ENCODE assay signal across 26 cellular contexts in genomic region chr20:64277571-64278318, GRCh38. TPM values are rescaled to one million over a fixed set of nuclear protein-coding genes. Genes with fewer than 3 reads are reported as not detected.
DNase-seq lines count a peak whose midpoint lies in the region; ATAC-seq, FAIRE-seq and TF ChIP-seq lines count a peak whose summit lies in the region.
"Had no signal": no experiment of that assay in that cellular context is flagged by ENCODE, and none has a peak within 500 bp of the region (broad histone marks: within the 10 kb centered on the region; RNA-seq: fewer than 3 reads in every experiment).

No MANE protein-coding gene starts in this region.

- no peak overlapping the region for H3K4me2 ChIP-seq in HepG2 (ENCODE audit: low read depth, low read length)
- H3K4me2 ChIP-seq: BLaER1 had no signal

- H3K36me3 ChIP-seq in HepG2 (replicated peaks in 1 of 2; ENCODE audit: control insufficient read depth in 1 of 2, insufficient read depth in 2 of 2, low read length in 2 of 2) (peaks cover 6 to 18% of the 10 kb centered on the region in 2 experiments; a peak in 4 of 5 replicates), right lobe of liver (peaks cover 0 to 12% (median 0%) of the 10 kb centered on the region in 4 donors)
- H3K36me3 ChIP-seq: MG63 had no signal

- H3K4me3 Mint-ChIP-seq in natural killer cell: no peak overlapping the region
- no peak overlapping the region for H3K4me3 Mint-ChIP-seq in activated naive CD4-positive, alpha-beta T cell treated with anti-CD3 and anti-CD28 coated beads for 36 hours
- H3K4me3 Mint-ChIP-seq: CD4-positive, CD25-positive, alpha-beta regulatory T cell had no signal

- peak overlapping the region in 1 of 2 donors; percentile 4 for H3K27ac Mint-ChIP-seq in natural killer cell
- H3K27ac Mint-ChIP-seq in activated naive CD4-positive, alpha-beta T cell treated with anti-CD3 and anti-CD28 coated beads for 36 hours: no peak overlapping the region
- H3K27ac Mint-ChIP-seq: CD4-positive, CD25-positive, alpha-beta regulatory T cell had no signal

- POLR2A ChIA-PET in HepG2 (lab: Yijun Ruan, JAX): interaction anchor here (0.9 kb wide), 1 partner anchor 23 kb away, joined by 3 read pairs; no protein-coding TSS in a partner anchor

- H3K4me1 ChIP-seq in HepG2 (ENCODE audit: insufficient read depth, low read length) (no peaks in the 10 kb centered on the region), right lobe of liver (no peaks in the 10 kb centered on the region)

- TF ChIP-seq CTCF in HepG2 (CRISPR knock-in tag; IDR thresholded peaks at IDR 0.05): no peak
- no peak for TF ChIP-seq CTCF in right lobe of liver (IDR thresholded peaks at IDR 0.05)
- TF ChIP-seq CTCF in natural killer cell (IDR thresholded peaks at IDR 0.05): no peak
- TF ChIP-seq CTCF in GM13976 (IDR thresholded peaks at IDR 0.05; ENCODE audit: borderline replicate concordance, control extremely low read depth, extremely low read depth, insufficient read depth, missing control alignments): no peak

- H3K27ac ChIP-seq in HepG2 (ENCODE audit: extremely low read length, insufficient read depth, low read length): no peak overlapping the region
- H3K27ac ChIP-seq in right lobe of liver: no peak overlapping the region
- H3K27ac ChIP-seq: BLaER1, HL-60, RWPE1 had no signal

- H3K4me3 ChIP-seq in HepG2 (replicated peaks in 1 of 3; ENCODE audit: insufficient read depth in 1 of 3, low read depth in 2 of 3, low read length in 3 of 3) (no peak overlapping the region), right lobe of liver (no peak overlapping the region)
- H3K4me3 ChIP-seq: BLaER1, K562, MG63 had no signal

- H3K27me3 ChIP-seq in HepG2 (ENCODE audit: control insufficient read depth in 1 of 2, insufficient read depth in 2 of 2, low read length in 2 of 2): no peaks in the 10 kb centered on the region
- H3K27me3 ChIP-seq in right lobe of liver: no peaks in the 10 kb centered on the region
- H3K27me3 ChIP-seq: BLaER1, MG63 had no signal

- CTCF ChIA-PET in HepG2 (lab: Yijun Ruan, JAX; ENCODE audit: low intra/inter-chr PET ratio, low total read pairs): interaction anchor here (1.5 kb wide), 1 partner anchor 8 kb away, joined by 3 read pairs; no protein-coding TSS in a partner anchor
- CTCF ChIA-PET in activated naive CD4-positive, alpha-beta T cell treated with anti-CD3 and anti-CD28 coated beads for 36 hours (lab: Charles Lee): no interaction called here

- H3K27me3 Mint-ChIP-seq in natural killer cell (ENCODE audit: low read depth in 2 of 2): no peaks in the 10 kb centered on the region
- no peaks in the 10 kb centered on the region for H3K27me3 Mint-ChIP-seq in activated naive CD4-positive, alpha-beta T cell treated with anti-CD3 and anti-CD28 coated beads for 36 hours (ENCODE audit: low read depth)
- H3K27me3 Mint-ChIP-seq: CD4-positive, CD25-positive, alpha-beta regulatory T cell had no signal

- FAIRE-seq in HepG2 (lab: Jason Lieb, UNC): no peak
- FAIRE-seq: A204.1, GM18507, H54, K562 had no signal

- H3K9me3 ChIP-seq in HepG2 (ENCODE audit: low read length): no peaks in the 10 kb centered on the region
- H3K9me3 ChIP-seq in right lobe of liver: no peaks in the 10 kb centered on the region
- H3K9me3 ChIP-seq: BLaER1, MG63 had no signal

- intact Hi-C loops in HepG2 (cut with micrococcal nuclease; ENCODE audit: unreplicated experiment) (no loop called here), right lobe of liver (cut with DNase I) (no loop called here), natural killer cell (cut with micrococcal nuclease) (no loop called here)
- intact Hi-C loops in activated naive CD4-positive, alpha-beta T cell treated with anti-CD3 and anti-CD28 coated beads for 36 hours (cut with micrococcal nuclease): no loop called here

- no TSS peak for BruUV-seq in HepG2 (replicated peaks; lab: Mats Ljungman, UMichigan)

- DNase-seq in HepG2 (ENCODE audit: low spot score) (no peak), right lobe of liver (no peak), RPMI7951 (ENCODE audit: low read depth) (peak; percentile 47), natural killer cell (no peak), GM13976 (ENCODE audit: low spot score) (no peak), OCI-M1 (lab: John Stamatoyannopoulos, UW) (no peak), NCI-H526 (lab: John Stamatoyannopoulos, UW) (no peak)
- no peak for DNase-seq in activated naive CD4-positive, alpha-beta T cell treated with anti-CD3 and anti-CD28 coated beads for 36 hours
- DNase-seq: CD4-positive, CD25-positive, alpha-beta regulatory T cell; Kasumi-1; MG63; NCI-H1092 treated with DMSO at 0.1 percent for 48 hours; NCI-H1436; NCI-H187 treated with DMSO at 0.1 percent for 48 hours; NCI-H2171 treated with DMSO at 0.1 percent for 48 hours; NCI-H524; NCI-H774; NK-92 treated with Interleukin-12 subunit alpha and Interleukin-12 subunit beta, amount 100 ng/mL, for 24 hours; SHP77 had no signal

- H2AFZ ChIP-seq in HepG2 (ENCODE audit: low read length): no peak overlapping the region

- H3K79me2 ChIP-seq in HepG2 (ENCODE audit: insufficient read depth, low read length): no peaks in the 10 kb centered on the region

- peaks cover 14 to 37% of the 10 kb centered on the region in 2 donors for H3K4me1 Mint-ChIP-seq in natural killer cell
- peaks cover 7% of the 10 kb centered on the region for H3K4me1 Mint-ChIP-seq in activated naive CD4-positive, alpha-beta T cell treated with anti-CD3 and anti-CD28 coated beads for 36 hours (ENCODE audit: low read depth)

- no peaks in the 10 kb centered on the region for H4K20me1 ChIP-seq in HepG2 (ENCODE audit: insufficient read depth, low read length)

- no peaks in the 10 kb centered on the region for H3K9me3 Mint-ChIP-seq in natural killer cell
- no peaks in the 10 kb centered on the region for H3K9me3 Mint-ChIP-seq in activated naive CD4-positive, alpha-beta T cell treated with anti-CD3 and anti-CD28 coated beads for 36 hours
- H3K9me3 Mint-ChIP-seq: CD4-positive, CD25-positive, alpha-beta regulatory T cell had no signal

- TF ChIP-seq EP300 in HepG2 (IDR thresholded peaks at IDR 0.05; ENCODE audit: low read depth in 2 of 2, low read length in 2 of 2): no peak
- TF ChIP-seq EP300 in HepG2 (CRISPR knock-in tag; IDR thresholded peaks at IDR 0.05; ENCODE audit: borderline replicate concordance): no peak

- in situ Hi-C loops in HepG2 (cut with HindIII; ENCODE audit: extremely low pct_ligation_motif_present, low pct_unique_long_range_greater_than_20kb): no loop called here
- in situ Hi-C loops in GM13976 (cut with MboI; ENCODE audit: low sequenced_read_pairs, unreplicated experiment): no loop called here

- ATAC-seq in HepG2: peak; percentile 48
- ATAC-seq in right lobe of liver: no peak
- ATAC-seq in natural killer cell: peak in 2 of 3 donors; percentile 18 to 48

- no peak for TF ChIP-seq RAD21 in HepG2 (CRISPR knock-in tag; IDR thresholded peaks at IDR 0.05)

- no peaks in the 10 kb centered on the region for H3K36me3 Mint-ChIP-seq in natural killer cell
- peaks cover 10% of the 10 kb centered on the region for H3K36me3 Mint-ChIP-seq in activated naive CD4-positive, alpha-beta T cell treated with anti-CD3 and anti-CD28 coated beads for 36 hours (ENCODE audit: low read depth)

- H3K9ac ChIP-seq in HepG2 (ENCODE audit: insufficient read depth, low read depth, low read length): no peak overlapping the region
- H3K9ac ChIP-seq: BLaER1 had no signal

- 69% methylated on average over 10 of the region's 10 CpGs for WGBS in HepG2 (ENCODE audit: low lambda C conversion rate)
- WGBS in right lobe of liver (ENCODE audit: insufficient coverage, low coverage, low lambda C conversion rate, missing lambda C conversion rate): 73% methylated on average over 7 of the region's 10 CpGs

- TF ChIP-seq POLR2A in HepG2 (IDR thresholded peaks at IDR 0.05; ENCODE audit: insufficient read depth in 1 of 2, low read depth in 2 of 2, low read length in 2 of 2) (0 out of 4 replicates have a peak, but pooled peaks of 1 of the 2 experiments have one; percentile 8), right lobe of liver (IDR thresholded peaks at IDR 0.05) (no peak)

TF ChIP-seq in HepG2, 621 proteins besides CTCF, POLR2A, EP300 and RAD21 (continues in another document):
- TF ChIP-seq RBM22 (optimal IDR thresholded peaks at IDR 0.05; ENCODE audit: low read length): peak; percentile 41
- TF ChIP-seq HNRNPL (IDR thresholded peaks at IDR 0.05; ENCODE audit: low read depth, low read length): 0 out of 2 replicates have a peak, but pooled peaks have one; percentile 39
- TF ChIP-seq CEBPG (CRISPR knock-in tag; IDR thresholded peaks at IDR 0.05): no peak

RNA-seq across cellular contexts. Expression of gene PCMTD2, which starts 22.2 kb away (rescaled TPM):
- total RNA-seq in HepG2 (2016; rRNA removed; fragmentation: Illumina TruSeq; extraction: Trizol) (47.0 and 50.5 TPM in 2 replicates), right lobe of liver (10 to 100 TPM; 24.5 to 39.7 (median 28.6) TPM), natural killer cell (10 to 100 TPM; 63.8 to 100.0 (median 65.6) TPM)
- 5.3 and 6.4 TPM in 2 replicates for total RNA-seq in HepG2 (2016; cell fraction: cytosol; rRNA removed; fragmentation: Illumina TruSeq; extraction: Trizol; ENCODE audit: low read depth)
- total RNA-seq in HepG2 (2016; cell fraction: insoluble cytoplasmic fraction; rRNA removed; fragmentation: Illumina TruSeq; extraction: Trizol): 44.0 and 57.6 TPM in 2 replicates
- 23.6 and 27.0 TPM in 2 replicates for total RNA-seq in HepG2 (2016; cell fraction: membrane; rRNA removed; fragmentation: Illumina TruSeq; extraction: Trizol)
- 52.1 and 60.5 TPM in 2 replicates for total RNA-seq in HepG2 (2016; cell fraction: nucleus; rRNA removed; fragmentation: Illumina TruSeq; extraction: Trizol)
- polyA plus RNA-seq in HepG2 (2011; rRNA removed): 66.3 and 76.9 TPM in 2 replicates
- 40.5 and 52.8 TPM in 2 replicates for polyA plus RNA-seq in HepG2 (2011; cell fraction: cytosol; rRNA removed)
- polyA plus RNA-seq in HepG2 (2011; cell fraction: nucleus; rRNA removed): 117 and 148 TPM in 2 replicates
- polyA plus RNA-seq in HepG2 (2012): 58.6 and 62.1 TPM in 2 replicates
- 1.5 and 2.4 TPM in 2 replicates for polyA plus RNA-seq in HepG2 (2016; cell fraction: cytosol; fragmentation: Illumina TruSeq; extraction: Trizol; ENCODE audit: low read depth)
- 41.2 and 44.9 TPM in 2 replicates for polyA plus RNA-seq in HepG2 (2016; cell fraction: insoluble cytoplasmic fraction; fragmentation: Illumina TruSeq; extraction: Trizol; ENCODE audit: low read depth)
- polyA plus RNA-seq in HepG2 (2016; cell fraction: membrane; fragmentation: Illumina TruSeq; extraction: Trizol; ENCODE audit: low read depth): 10.2 and 12.5 TPM in 2 replicates
- 134 and 146 TPM in 2 replicates for polyA plus RNA-seq in HepG2 (2016; cell fraction: nucleus; fragmentation: Illumina TruSeq; extraction: Trizol; ENCODE audit: insufficient read depth, low read depth)
- polyA minus RNA-seq in HepG2 (2011; rRNA and poly(A)+ RNA removed; ENCODE audit: low replicate concordance): 20.0 and 41.6 TPM in 2 replicates
- 36.8 and 46.1 TPM in 2 replicates for polyA minus RNA-seq in HepG2 (2011; cell fraction: cytosol; rRNA and poly(A)+ RNA removed)
- polyA minus RNA-seq in HepG2 (2011; cell fraction: nucleus; rRNA and poly(A)+ RNA removed): 78.9 and 107 TPM in 2 replicates
- 30.5 and 35.4 TPM in 2 replicates for total RNA-seq in RPMI7951 (2014; rRNA removed; shearing (Covaris generic))
- 10 to 100 TPM; 34.5 to 36.7 TPM for total RNA-seq in activated naive CD4-positive, alpha-beta T cell treated with anti-CD3 and anti-CD28 coated beads for 36 hours

Comparison
In these comparisons a context has a peak if more than half of its experiments do, and no peak if none do; other contexts are left out.
1. ATAC-seq: peak in HepG2 (single experiment) and natural killer cell (2 of 3); none in right lobe of liver (0 of 4).